ENCODE assay signal across 1 cellular context in the genomic region with DNA sequence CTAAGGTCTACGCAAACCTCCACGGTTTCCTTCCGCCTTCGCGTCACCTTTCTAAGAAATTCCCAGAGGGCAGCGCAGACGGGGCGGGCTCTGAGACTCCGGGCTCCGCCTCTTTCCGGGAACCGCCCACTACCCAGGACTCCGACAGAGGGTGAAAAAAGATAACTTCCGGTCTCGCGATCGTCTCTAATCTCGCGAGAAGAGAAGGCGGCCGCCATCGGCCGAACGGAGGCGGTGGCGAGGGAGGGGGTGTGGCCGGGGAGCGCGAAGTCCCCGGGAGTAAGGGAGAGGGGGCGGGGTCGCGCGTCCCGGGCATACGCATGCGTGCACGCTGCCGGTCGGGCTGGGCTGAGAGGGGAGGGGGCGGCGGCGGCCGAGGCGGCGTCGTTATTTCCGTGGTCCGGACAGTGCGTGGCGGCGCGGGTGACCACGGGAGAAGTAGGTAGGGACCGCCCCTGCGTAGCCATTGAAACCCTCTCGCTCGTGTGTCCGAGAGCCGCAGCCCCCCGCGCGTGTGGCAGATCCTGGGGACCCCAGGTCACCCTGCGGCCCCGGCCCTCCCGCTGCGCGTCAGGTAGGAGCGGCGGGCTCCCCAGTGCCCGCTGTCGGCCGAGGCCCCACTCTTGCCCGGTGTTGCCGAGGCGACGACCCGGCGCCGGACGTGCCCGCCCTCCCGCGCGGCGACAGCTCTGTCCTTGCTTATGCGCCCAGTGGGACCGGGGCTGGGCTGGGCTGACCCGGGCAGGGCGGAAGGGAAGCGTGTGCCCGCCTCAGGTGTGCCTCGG.
A peak's percentile ranks its signal among the peaks of the same experiment; 100 is the strongest.
TF ChIP-seq lines count a peak whose summit lies in the region.

A gene (plus strand): TSS at position 315 of the 785 bp plus-strand sequence. CDS start 1,014 bp downstream, outside the sequence.

TF ChIP-seq in K562, 482 proteins besides CTCF, POLR2A, EP300 and RAD21 (continued from another document and continues in another):
- peak; percentile 21; the same call in 1 of the 2 replicates for TF ChIP-seq CREB1 (IDR thresholded peaks at IDR 0.05)
- no peak; the same call in 1 of the 2 replicates for TF ChIP-seq CREB1 (CRISPR knock-in tag; IDR thresholded peaks at IDR 0.05)
- no peak for TF ChIP-seq TBP (optimal IDR thresholded peaks at IDR 0.05; ENCODE audit: low read depth, low read length)
- no peak for TF ChIP-seq HIVEP1 (CRISPR knock-in tag; IDR thresholded peaks at IDR 0.05)
- peak; percentile 92 for TF ChIP-seq HNRNPLL (IDR thresholded peaks at IDR 0.05; ENCODE audit: low read depth, low read length, poor library complexity, severe bottlenecking)
- peak; percentile 92 for TF ChIP-seq RBBP5 (IDR thresholded peaks at IDR 0.05; ENCODE audit: borderline replicate concordance, insufficient read depth, low read length, poor library complexity, severe bottlenecking)
- TF ChIP-seq, protein P1, sequence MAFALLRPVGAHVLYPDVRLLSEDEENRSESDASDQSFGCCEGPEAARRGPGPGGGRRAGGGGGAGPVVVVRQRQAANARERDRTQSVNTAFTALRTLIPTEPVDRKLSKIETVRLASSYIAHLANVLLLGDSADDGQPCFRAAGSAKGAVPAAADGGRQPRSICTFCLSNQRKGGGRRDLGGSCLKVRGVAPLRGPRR (CRISPR knock-in tag; IDR thresholded peaks at IDR 0.05) = no peak
- TF ChIP-seq ZBTB7A (IDR thresholded peaks at IDR 0.05; ENCODE audit: borderline replicate concordance, control insufficient read depth, low read depth, low read length) = peak; percentile 37; the same call in 1 of the 2 replicates
- no peak for TF ChIP-seq ZNF217 (CRISPR knock-in tag; IDR thresholded peaks at IDR 0.05)
- TF ChIP-seq, protein P2, sequence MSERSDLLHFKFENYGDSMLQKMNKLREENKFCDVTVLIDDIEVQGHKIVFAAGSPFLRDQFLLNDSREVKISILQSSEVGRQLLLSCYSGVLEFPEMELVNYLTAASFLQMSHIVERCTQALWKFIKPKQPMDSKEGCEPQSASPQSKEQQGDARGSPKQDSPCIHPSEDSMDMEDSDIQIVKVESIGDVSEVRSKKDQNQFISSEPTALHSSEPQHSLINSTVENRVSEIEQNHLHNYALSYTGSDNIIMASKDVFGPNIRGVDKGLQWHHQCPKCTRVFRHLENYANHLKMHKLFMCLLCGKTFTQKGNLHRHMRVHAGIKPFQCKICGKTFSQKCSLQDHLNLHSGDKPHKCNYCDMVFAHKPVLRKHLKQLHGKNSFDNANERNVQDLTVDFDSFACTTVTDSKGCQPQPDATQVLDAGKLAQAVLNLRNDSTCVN (CRISPR knock-in tag; IDR thresholded peaks at IDR 0.05) = no peak
- TF ChIP-seq NEUROD1 (IDR thresholded peaks at IDR 0.05; ENCODE audit: borderline replicate concordance, low read depth, low read length, partially characterized antibody) = no peak
- no peak for TF ChIP-seq SLC30A9 (CRISPR knock-in tag; IDR thresholded peaks at IDR 0.05)
- no peak for TF ChIP-seq HDAC6 (IDR thresholded peaks at IDR 0.05; ENCODE audit: low read depth, low read length)
- no peak for TF ChIP-seq TEAD2 (tag; IDR thresholded peaks at IDR 0.05)
- TF ChIP-seq TAF1 (IDR thresholded peaks at IDR 0.05; ENCODE audit: control insufficient read depth, extremely low read depth, insufficient read depth, low read length, severe bottlenecking) = peak; percentile 15
- TF ChIP-seq, protein P3, sequence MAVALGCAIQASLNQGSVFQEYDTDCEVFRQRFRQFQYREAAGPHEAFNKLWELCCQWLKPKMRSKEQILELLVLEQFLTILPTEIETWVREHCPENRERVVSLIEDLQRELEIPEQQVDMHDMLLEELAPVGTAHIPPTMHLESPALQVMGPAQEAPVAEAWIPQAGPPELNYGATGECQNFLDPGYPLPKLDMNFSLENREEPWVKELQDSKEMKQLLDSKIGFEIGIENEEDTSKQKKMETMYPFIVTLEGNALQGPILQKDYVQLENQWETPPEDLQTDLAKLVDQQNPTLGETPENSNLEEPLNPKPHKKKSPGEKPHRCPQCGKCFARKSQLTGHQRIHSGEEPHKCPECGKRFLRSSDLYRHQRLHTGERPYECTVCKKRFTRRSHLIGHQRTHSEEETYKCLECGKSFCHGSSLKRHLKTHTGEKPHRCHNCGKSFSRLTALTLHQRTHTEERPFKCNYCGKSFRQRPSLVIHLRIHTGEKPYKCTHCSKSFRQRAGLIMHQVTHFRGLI (CRISPR knock-in tag; IDR thresholded peaks at IDR 0.05) = no peak
- TF ChIP-seq ZKSCAN1 (IDR thresholded peaks at IDR 0.05; ENCODE audit: low read depth, low read length) = no peak
- TF ChIP-seq NFXL1 (CRISPR knock-in tag; IDR thresholded peaks at IDR 0.05) = no peak
- no peak for TF ChIP-seq SMAD3 (CRISPR knock-in tag; conservative IDR thresholded peaks at IDR 0.05)
- TF ChIP-seq ZNF134 (CRISPR knock-in tag; conservative IDR thresholded peaks at IDR 0.05) = no peak
- TF ChIP-seq EHMT2 (IDR thresholded peaks at IDR 0.05) = no peak
- TF ChIP-seq KLF6 (CRISPR knock-in tag; IDR thresholded peaks at IDR 0.05; ENCODE audit: borderline replicate concordance) = no peak
- TF ChIP-seq TCF7 (IDR thresholded peaks at IDR 0.05; ENCODE audit: borderline replicate concordance) = no peak
- TF ChIP-seq GTF2F1 (IDR thresholded peaks at IDR 0.05; ENCODE audit: low read depth, low read length) = no peak
- peak; percentile 68 for TF ChIP-seq RFX1 (IDR thresholded peaks at IDR 0.05)
- TF ChIP-seq FOXA1 (IDR thresholded peaks at IDR 0.05; ENCODE audit: borderline replicate concordance) = no peak
- TF ChIP-seq ARHGAP35 (IDR thresholded peaks at IDR 0.05; ENCODE audit: partially characterized antibody) = peak; percentile 94
- TF ChIP-seq RCOR1 (IDR thresholded peaks at IDR 0.05; ENCODE audit: borderline replicate concordance in 1 of 2, low read depth in 2 of 2, low read length in 2 of 2) = no peak; a peak in 1 of 4 replicates
- no peak for TF ChIP-seq PTRF (tag; IDR thresholded peaks at IDR 0.05)
- no peak for TF ChIP-seq ZNF699 (CRISPR knock-in tag; IDR thresholded peaks at IDR 0.05; ENCODE audit: insufficient replicate concordance)
- TF ChIP-seq SIN3A (IDR thresholded peaks at IDR 0.05; ENCODE audit: borderline replicate concordance in 2 of 2, control insufficient read depth in 1 of 2, low read depth in 2 of 2, low read length in 2 of 2) = peak in 1 of 2 experiments; percentile 72; a peak in 1 of 4 replicates
- no peak for TF ChIP-seq MTA2 (IDR thresholded peaks at IDR 0.05; ENCODE audit: low read depth)
- TF ChIP-seq POU5F1 (IDR thresholded peaks at IDR 0.05; ENCODE audit: borderline replicate concordance, low read depth, low read length, partially characterized antibody) = no peak
- no peak for TF ChIP-seq ZNF551 (CRISPR knock-in tag; IDR thresholded peaks at IDR 0.05)
- no peak for TF ChIP-seq PTBP1 (IDR thresholded peaks at IDR 0.05; ENCODE audit: low read depth, low read length)
- TF ChIP-seq, protein P4, sequence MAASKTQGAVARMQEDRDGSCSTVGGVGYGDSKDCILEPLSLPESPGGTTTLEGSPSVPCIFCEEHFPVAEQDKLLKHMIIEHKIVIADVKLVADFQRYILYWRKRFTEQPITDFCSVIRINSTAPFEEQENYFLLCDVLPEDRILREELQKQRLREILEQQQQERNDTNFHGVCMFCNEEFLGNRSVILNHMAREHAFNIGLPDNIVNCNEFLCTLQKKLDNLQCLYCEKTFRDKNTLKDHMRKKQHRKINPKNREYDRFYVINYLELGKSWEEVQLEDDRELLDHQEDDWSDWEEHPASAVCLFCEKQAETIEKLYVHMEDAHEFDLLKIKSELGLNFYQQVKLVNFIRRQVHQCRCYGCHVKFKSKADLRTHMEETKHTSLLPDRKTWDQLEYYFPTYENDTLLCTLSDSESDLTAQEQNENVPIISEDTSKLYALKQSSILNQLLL (CRISPR knock-in tag; IDR thresholded peaks at IDR 0.05; ENCODE audit: borderline replicate concordance) = no peak
- TF ChIP-seq, protein P5, sequence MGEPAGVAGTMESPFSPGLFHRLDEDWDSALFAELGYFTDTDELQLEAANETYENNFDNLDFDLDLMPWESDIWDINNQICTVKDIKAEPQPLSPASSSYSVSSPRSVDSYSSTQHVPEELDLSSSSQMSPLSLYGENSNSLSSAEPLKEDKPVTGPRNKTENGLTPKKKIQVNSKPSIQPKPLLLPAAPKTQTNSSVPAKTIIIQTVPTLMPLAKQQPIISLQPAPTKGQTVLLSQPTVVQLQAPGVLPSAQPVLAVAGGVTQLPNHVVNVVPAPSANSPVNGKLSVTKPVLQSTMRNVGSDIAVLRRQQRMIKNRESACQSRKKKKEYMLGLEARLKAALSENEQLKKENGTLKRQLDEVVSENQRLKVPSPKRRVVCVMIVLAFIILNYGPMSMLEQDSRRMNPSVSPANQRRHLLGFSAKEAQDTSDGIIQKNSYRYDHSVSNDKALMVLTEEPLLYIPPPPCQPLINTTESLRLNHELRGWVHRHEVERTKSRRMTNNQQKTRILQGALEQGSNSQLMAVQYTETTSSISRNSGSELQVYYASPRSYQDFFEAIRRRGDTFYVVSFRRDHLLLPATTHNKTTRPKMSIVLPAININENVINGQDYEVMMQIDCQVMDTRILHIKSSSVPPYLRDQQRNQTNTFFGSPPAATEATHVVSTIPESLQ (CRISPR knock-in tag; IDR thresholded peaks at IDR 0.05) = no peak
- TF ChIP-seq, protein P6, sequence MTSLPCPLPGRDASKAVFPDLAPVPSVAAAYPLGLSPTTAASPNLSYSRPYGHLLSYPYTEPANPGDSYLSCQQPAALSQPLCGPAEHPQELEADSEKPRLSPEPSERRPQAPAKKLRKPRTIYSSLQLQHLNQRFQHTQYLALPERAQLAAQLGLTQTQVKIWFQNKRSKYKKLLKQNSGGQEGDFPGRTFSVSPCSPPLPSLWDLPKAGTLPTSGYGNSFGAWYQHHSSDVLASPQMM (CRISPR knock-in tag; IDR thresholded peaks at IDR 0.05) = no peak
- TF ChIP-seq MIER1 (IDR thresholded peaks at IDR 0.05; ENCODE audit: low read depth) = no peak
- TF ChIP-seq, protein P7, sequence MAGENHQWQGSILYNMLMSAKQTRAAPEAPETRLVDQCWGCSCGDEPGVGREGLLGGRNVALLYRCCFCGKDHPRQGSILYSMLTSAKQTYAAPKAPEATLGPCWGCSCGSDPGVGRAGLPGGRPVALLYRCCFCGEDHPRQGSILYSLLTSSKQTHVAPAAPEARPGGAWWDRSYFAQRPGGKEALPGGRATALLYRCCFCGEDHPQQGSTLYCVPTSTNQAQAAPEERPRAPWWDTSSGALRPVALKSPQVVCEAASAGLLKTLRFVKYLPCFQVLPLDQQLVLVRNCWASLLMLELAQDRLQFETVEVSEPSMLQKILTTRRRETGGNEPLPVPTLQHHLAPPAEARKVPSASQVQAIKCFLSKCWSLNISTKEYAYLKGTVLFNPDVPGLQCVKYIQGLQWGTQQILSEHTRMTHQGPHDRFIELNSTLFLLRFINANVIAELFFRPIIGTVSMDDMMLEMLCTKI (IDR thresholded peaks at IDR 0.05; ENCODE audit: partially characterized antibody) = no peak
- no peak for TF ChIP-seq ARNT (IDR thresholded peaks at IDR 0.05)
- no peak for TF ChIP-seq RBM17 (IDR thresholded peaks at IDR 0.05; ENCODE audit: borderline replicate concordance, low read depth, low read length)
- TF ChIP-seq PHTF2 (CRISPR knock-in tag; IDR thresholded peaks at IDR 0.05) = no peak
- no peak for TF ChIP-seq CBFA2T3 (IDR thresholded peaks at IDR 0.05)
- no peak for TF ChIP-seq PHB (CRISPR knock-in tag; IDR thresholded peaks at IDR 0.05)
- TF ChIP-seq SOX6 (IDR thresholded peaks at IDR 0.05) = no peak
- TF ChIP-seq WHSC1 (IDR thresholded peaks at IDR 0.05; ENCODE audit: low read length) = no peak
- TF ChIP-seq, protein P8, sequence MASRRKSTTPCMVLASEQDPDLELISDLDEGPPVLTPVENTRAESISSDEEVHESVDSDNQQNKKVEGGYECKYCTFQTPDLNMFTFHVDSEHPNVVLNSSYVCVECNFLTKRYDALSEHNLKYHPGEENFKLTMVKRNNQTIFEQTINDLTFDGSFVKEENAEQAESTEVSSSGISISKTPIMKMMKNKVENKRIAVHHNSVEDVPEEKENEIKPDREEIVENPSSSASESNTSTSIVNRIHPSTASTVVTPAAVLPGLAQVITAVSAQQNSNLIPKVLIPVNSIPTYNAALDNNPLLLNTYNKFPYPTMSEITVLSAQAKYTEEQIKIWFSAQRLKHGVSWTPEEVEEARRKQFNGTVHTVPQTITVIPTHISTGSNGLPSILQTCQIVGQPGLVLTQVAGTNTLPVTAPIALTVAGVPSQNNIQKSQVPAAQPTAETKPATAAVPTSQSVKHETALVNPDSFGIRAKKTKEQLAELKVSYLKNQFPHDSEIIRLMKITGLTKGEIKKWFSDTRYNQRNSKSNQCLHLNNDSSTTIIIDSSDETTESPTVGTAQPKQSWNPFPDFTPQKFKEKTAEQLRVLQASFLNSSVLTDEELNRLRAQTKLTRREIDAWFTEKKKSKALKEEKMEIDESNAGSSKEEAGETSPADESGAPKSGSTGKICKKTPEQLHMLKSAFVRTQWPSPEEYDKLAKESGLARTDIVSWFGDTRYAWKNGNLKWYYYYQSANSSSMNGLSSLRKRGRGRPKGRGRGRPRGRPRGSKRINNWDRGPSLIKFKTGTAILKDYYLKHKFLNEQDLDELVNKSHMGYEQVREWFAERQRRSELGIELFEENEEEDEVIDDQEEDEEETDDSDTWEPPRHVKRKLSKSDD (conservative IDR thresholded peaks at IDR 0.05; ENCODE audit: low read length) = peak; percentile 97
- no peak for TF ChIP-seq MYNN (IDR thresholded peaks at IDR 0.05)
- no peak for TF ChIP-seq MYNN (CRISPR knock-in tag; IDR thresholded peaks at IDR 0.05)
- no peak for TF ChIP-seq ESRRB (CRISPR knock-in tag; IDR thresholded peaks at IDR 0.05; ENCODE audit: borderline replicate concordance)
- TF ChIP-seq ZBED1 (IDR thresholded peaks at IDR 0.05) = no peak
- TF ChIP-seq MTA3 (IDR thresholded peaks at IDR 0.05; ENCODE audit: borderline replicate concordance) = no peak
- TF ChIP-seq, protein P9, sequence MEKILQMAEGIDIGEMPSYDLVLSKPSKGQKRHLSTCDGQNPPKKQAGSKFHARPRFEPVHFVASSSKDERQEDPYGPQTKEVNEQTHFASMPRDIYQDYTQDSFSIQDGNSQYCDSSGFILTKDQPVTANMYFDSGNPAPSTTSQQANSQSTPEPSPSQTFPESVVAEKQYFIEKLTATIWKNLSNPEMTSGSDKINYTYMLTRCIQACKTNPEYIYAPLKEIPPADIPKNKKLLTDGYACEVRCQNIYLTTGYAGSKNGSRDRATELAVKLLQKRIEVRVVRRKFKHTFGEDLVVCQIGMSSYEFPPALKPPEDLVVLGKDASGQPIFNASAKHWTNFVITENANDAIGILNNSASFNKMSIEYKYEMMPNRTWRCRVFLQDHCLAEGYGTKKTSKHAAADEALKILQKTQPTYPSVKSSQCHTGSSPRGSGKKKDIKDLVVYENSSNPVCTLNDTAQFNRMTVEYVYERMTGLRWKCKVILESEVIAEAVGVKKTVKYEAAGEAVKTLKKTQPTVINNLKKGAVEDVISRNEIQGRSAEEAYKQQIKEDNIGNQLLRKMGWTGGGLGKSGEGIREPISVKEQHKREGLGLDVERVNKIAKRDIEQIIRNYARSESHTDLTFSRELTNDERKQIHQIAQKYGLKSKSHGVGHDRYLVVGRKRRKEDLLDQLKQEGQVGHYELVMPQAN (IDR thresholded peaks at IDR 0.05; ENCODE audit: borderline replicate concordance) = no peak
- TF ChIP-seq, protein P10, sequence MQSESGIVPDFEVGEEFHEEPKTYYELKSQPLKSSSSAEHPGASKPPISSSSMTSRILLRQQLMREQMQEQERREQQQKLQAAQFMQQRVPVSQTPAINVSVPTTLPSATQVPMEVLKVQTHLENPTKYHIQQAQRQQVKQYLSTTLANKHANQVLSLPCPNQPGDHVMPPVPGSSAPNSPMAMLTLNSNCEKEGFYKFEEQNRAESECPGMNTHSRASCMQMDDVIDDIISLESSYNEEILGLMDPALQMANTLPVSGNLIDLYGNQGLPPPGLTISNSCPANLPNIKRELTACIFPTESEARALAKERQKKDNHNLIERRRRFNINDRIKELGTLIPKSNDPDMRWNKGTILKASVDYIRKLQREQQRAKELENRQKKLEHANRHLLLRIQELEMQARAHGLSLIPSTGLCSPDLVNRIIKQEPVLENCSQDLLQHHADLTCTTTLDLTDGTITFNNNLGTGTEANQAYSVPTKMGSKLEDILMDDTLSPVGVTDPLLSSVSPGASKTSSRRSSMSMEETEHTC (IDR thresholded peaks at IDR 0.05) = no peak
- no peak for TF ChIP-seq BRD4 (IDR thresholded peaks at IDR 0.05)
